14 cellular contexts compared by ENCODE assay signal in genomic region chr7:47345754-47346377, GRCh38.
DNase-seq lines count a peak whose midpoint lies in the region; ATAC-seq, FAIRE-seq and TF ChIP-seq lines count a peak whose summit lies in the region.
"Had no signal": no experiment of that assay in that cellular context is flagged by ENCODE, and none has a peak within 500 bp of the region (broad histone marks: within the 10 kb centered on the region; RNA-seq: fewer than 3 reads in every experiment).

No MANE protein-coding gene starts in this region.

- H3K79me2 ChIP-seq in K562 (ENCODE audit: control insufficient read depth, insufficient read depth, low read length) (no peaks in the 10 kb centered on the region), H1 (ENCODE audit: control insufficient read depth in 1 of 2, insufficient read depth in 2 of 2, low read length in 2 of 2) (no peaks in the 10 kb centered on the region)

- H2BK12ac ChIP-seq in H1 (ENCODE audit: low read depth, low read length) (no peak overlapping the region), neuronal stem cell (ENCODE audit: low read length) (no peak overlapping the region)

- H3K56ac ChIP-seq in H1 (replicated peaks; ENCODE audit: insufficient read length, low read depth, low read length) = no peak overlapping the region

- no peak overlapping the region for H3K9ac ChIP-seq in K562 (ENCODE audit: insufficient read depth in 1 of 2, low read depth in 2 of 2, low read length in 2 of 2)
- no peak overlapping the region for H3K9ac ChIP-seq in H1 (replicated peaks in 1 of 4; ENCODE audit: extremely low read depth in 1 of 4, low read depth in 3 of 4, low read length in 3 of 4)
- peak overlapping the region; percentile 63 for H3K9ac ChIP-seq in neuronal stem cell (ENCODE audit: low read depth, low read length, poor library complexity)

- TF ChIP-seq CTCF in K562 (IDR thresholded peaks at IDR 0.05 in 2 of 3, conservative IDR thresholded peaks at IDR 0.05 in 1 of 3; ENCODE audit: insufficient read depth in 2 of 3, low read depth in 1 of 3, low read length in 3 of 3) (no peak), H1 (IDR thresholded peaks at IDR 0.05; ENCODE audit: control extremely low read depth in 1 of 3, insufficient read depth in 1 of 3, low read depth in 1 of 3, low read length in 3 of 3) (no peak), transverse colon (IDR thresholded peaks at IDR 0.05) (no peak)

- no peak for ATAC-seq in K562
- ATAC-seq in GM19324 (IDR thresholded peaks at IDR 0.05; ENCODE audit: low FRiP score, unreplicated experiment) = no peak

- FAIRE-seq in K562 (lab: Jason Lieb, UNC) = no peak
- no peak for FAIRE-seq in H1 (lab: Jason Lieb, UNC)
- FAIRE-seq: A204.1, GM12891 had no signal

- H4K8ac ChIP-seq in H1 (ENCODE audit: extremely low read depth, insufficient read depth, low read length) (peak overlapping the region; percentile 0), neuronal stem cell (ENCODE audit: low read depth, low read length) (no peak overlapping the region)

- no peaks in the 10 kb centered on the region for H3K9me1 ChIP-seq in K562 (ENCODE audit: control insufficient read depth, insufficient read depth, low read length)

- H3K79me1 ChIP-seq in H1 (ENCODE audit: low read depth, low read length) = no peaks in the 10 kb centered on the region
- H3K79me1 ChIP-seq in neuronal stem cell (ENCODE audit: low read depth, low read length) = peaks cover 3% of the 10 kb centered on the region

- TF ChIP-seq RAD21 in K562 (CRISPR knock-in tag; conservative IDR thresholded peaks at IDR 0.05 in 1 of 2, IDR thresholded peaks at IDR 0.05 in 1 of 2) (no peak), H1 (IDR thresholded peaks at IDR 0.05 in 1 of 2, conservative IDR thresholded peaks at IDR 0.05 in 1 of 2; ENCODE audit: low read depth in 2 of 2, low read length in 2 of 2) (no peak)

- BruUV-seq in K562 (replicated peaks; lab: Mats Ljungman, UMichigan) = no TSS peak

- H2AK5ac ChIP-seq in H1 (ENCODE audit: low read depth, low read length) (no peak overlapping the region), neuronal stem cell (ENCODE audit: low read depth, low read length) (no peak overlapping the region)

- H3K27me3 ChIP-seq in K562 (ENCODE audit: control insufficient read depth in 2 of 2, insufficient read depth in 2 of 2, low read length in 2 of 2) (peaks cover 29 to 60% of the 10 kb centered on the region in 2 experiments), H1 (replicated peaks in 1 of 4; ENCODE audit: control insufficient read depth in 3 of 4, extremely low read depth in 1 of 4, insufficient read depth in 3 of 4, low read length in 3 of 4) (no peaks in the 10 kb centered on the region), neuronal stem cell (ENCODE audit: control insufficient read depth in 3 of 3, insufficient read depth in 3 of 3, low read depth in 1 of 3, low read length in 3 of 3) (no peaks in the 10 kb centered on the region), transverse colon (no peaks in the 10 kb centered on the region)

- H3K23me2 ChIP-seq in H1 (ENCODE audit: low read depth, low read length) = no peaks in the 10 kb centered on the region

- H4K20me1 ChIP-seq in K562 (replicated peaks; ENCODE audit: control insufficient read depth, insufficient read depth, low read length) (no peaks in the 10 kb centered on the region; the same call in 1 of the 2 replicates), H1 (replicated peaks in 1 of 2; ENCODE audit: control insufficient read depth in 1 of 2, insufficient read depth in 2 of 2, low read length in 2 of 2) (peaks cover 0 to 4% of the 10 kb centered on the region in 2 experiments)

- H2BK20ac ChIP-seq in H1 (ENCODE audit: low read length) = no peak overlapping the region

- no peak overlapping the region for H4K91ac ChIP-seq in H1 (replicated peaks; ENCODE audit: insufficient read length, low read length)
- H4K91ac ChIP-seq in neuronal stem cell (ENCODE audit: low read depth, low read length, poor library complexity) = no peak overlapping the region

- H3K4me2 ChIP-seq in K562 (ENCODE audit: insufficient read depth, low read length) (no peak overlapping the region), H1 (ENCODE audit: insufficient read depth in 1 of 2, low read depth in 2 of 2, low read length in 2 of 2) (no peak overlapping the region), neuronal stem cell (ENCODE audit: insufficient read depth, low read length, poor library complexity, severe bottlenecking) (no peak overlapping the region)

- H2BK15ac ChIP-seq in H1 (ENCODE audit: low read length) = no peak overlapping the region
- no peak overlapping the region for H2BK15ac ChIP-seq in neuronal stem cell (ENCODE audit: low read length)

- in situ Hi-C loops in K562 (cut with MboI) (no loop called here), transverse colon (cut with MboI; ENCODE audit: low pct_ligation_motif_present in 1 of 4, low pct_unique_long_range_greater_than_20kb in 1 of 4, low sequenced_read_pairs in 3 of 4) (no loop called here)

- no peaks in the 10 kb centered on the region for H3K9me3 ChIP-seq in K562 (replicated peaks; ENCODE audit: control insufficient read depth, insufficient read depth, low read depth, low read length)
- H3K9me3 ChIP-seq in H1 (ENCODE audit: insufficient read depth in 2 of 2, low read depth in 1 of 2, low read length in 1 of 2) = no peaks in the 10 kb centered on the region
- no peaks in the 10 kb centered on the region for H3K9me3 ChIP-seq in neuronal stem cell (replicated peaks in 1 of 2; ENCODE audit: control insufficient read depth in 2 of 2, insufficient read depth in 1 of 2, low read depth in 1 of 2, low read length in 2 of 2)
- H3K9me3 ChIP-seq in transverse colon = no peaks in the 10 kb centered on the region

- DNase-seq in K562 (ENCODE audit: extremely low read depth in 1 of 4, low spot score in 3 of 4) (no peak), H1 (ENCODE audit: low read depth in 1 of 2, low spot score in 2 of 2) (no peak), neuronal stem cell (ENCODE audit: low spot score) (no peak), transverse colon (peak; percentile 4), NCI-H2227 (lab: John Stamatoyannopoulos, UW; ENCODE audit: unreplicated experiment) (no peak), NCI-H1105 (lab: John Stamatoyannopoulos, UW) (no peak)
- DNase-seq: C1 segment of cervical spinal cord; CD4-positive, alpha-beta T cell; DMS79; HCEC 1CT; HFFc6 had no signal

- H3K18ac ChIP-seq in H1 (ENCODE audit: extremely low read depth, low read length) = no peak overlapping the region
- H3K18ac ChIP-seq in neuronal stem cell (ENCODE audit: low read length) = no peak overlapping the region

- TF ChIP-seq POLR2A in K562 (conservative IDR thresholded peaks at IDR 0.05) = no peak
- no peak for TF ChIP-seq POLR2A in H1 (IDR thresholded peaks at IDR 0.05; ENCODE audit: control extremely low read depth in 1 of 2, low read depth in 2 of 2, low read length in 2 of 2)
- no peak for TF ChIP-seq POLR2A in transverse colon (IDR thresholded peaks at IDR 0.05)

- WGBS in K562 (ENCODE audit: insufficient coverage, low coverage, missing lambda C conversion rate) = 1% methylated on average over 11 of the region's 14 CpGs
- WGBS in H1 (ENCODE audit: extremely low coverage in 1 of 2, insufficient coverage in 1 of 2, insufficient read length in 1 of 2, insufficient replicate concordance in 2 of 2, low coverage in 1 of 2, low lambda C conversion rate in 2 of 2, missing lambda C conversion rate in 1 of 2), 2 experiments = 89% methylated on average over 14 of the region's 14 CpGs; no CpG with 5 or more reads in 1 of the 2 experiments
- WGBS in neuronal stem cell (ENCODE audit: extremely low coverage in 2 of 2, insufficient read length in 2 of 2, insufficient replicate concordance in 1 of 2), 2 donors = no CpG with 5 or more reads among the region's 14 CpGs
- WGBS in transverse colon (ENCODE audit: low coverage in 1 of 2), 2 donors = 95 to 100% methylated on average over 4 to 14 of the region's 14 CpGs

- no peak overlapping the region for H3K27ac ChIP-seq in K562 (ENCODE audit: extremely low read depth, low read depth, low read length)
- no peak overlapping the region for H3K27ac ChIP-seq in H1 (ENCODE audit: low read depth, low read length)
- H3K27ac ChIP-seq in neuronal stem cell (replicated peaks; ENCODE audit: low read length) = no peak overlapping the region
- H3K27ac ChIP-seq in transverse colon = no peak overlapping the region

- no peak overlapping the region for H3K23ac ChIP-seq in H1 (ENCODE audit: insufficient read length)
- H3K23ac ChIP-seq in neuronal stem cell (ENCODE audit: low read depth, low read length, poor library complexity) = peak overlapping the region; percentile 87

- no peak overlapping the region for H3K14ac ChIP-seq in H1 (ENCODE audit: insufficient read length)
- peak overlapping the region; percentile 83 for H3K14ac ChIP-seq in neuronal stem cell (ENCODE audit: low read length)

- CTCF ChIA-PET in K562 (lab: Yijun Ruan, JAX; ENCODE audit: low intra/inter-chr PET ratio) = no interaction called here
- CTCF ChIA-PET in H1 (lab: Charles Lee; ENCODE audit: partially characterized antibody) = interaction anchor here (1.2 to 4.9 kb wide), 7 partner anchors 10 to 79 kb away, joined by 3 to 18 read pairs (median 3); no protein-coding TSS in a partner anchor

- intact Hi-C loops in K562 (cut with micrococcal nuclease) (no loop called here), transverse colon (cut with DNase I; ENCODE audit: low total_unique reads) (no loop called here)

- H2BK120ac ChIP-seq in H1 (replicated peaks; ENCODE audit: low read depth, low read length) (no peak overlapping the region), neuronal stem cell (ENCODE audit: low read depth, low read length) (no peak overlapping the region)

- H3K4me1 ChIP-seq in K562 (replicated peaks in 1 of 2; ENCODE audit: control insufficient read depth in 2 of 2, insufficient read depth in 2 of 2, low read length in 2 of 2) = no peaks in the 10 kb centered on the region; a peak in 1 of 5 replicates
- H3K4me1 ChIP-seq in H1 (replicated peaks in 1 of 4; ENCODE audit: control insufficient read depth in 3 of 4, insufficient read depth in 4 of 4, low read length in 3 of 4) = no peaks in the 10 kb centered on the region
- peaks cover 0 to 2% of the 10 kb centered on the region in 2 donors for H3K4me1 ChIP-seq in neuronal stem cell (ENCODE audit: control insufficient read depth in 2 of 2, insufficient read depth in 1 of 2, low read depth in 1 of 2, low read length in 2 of 2)
- H3K4me1 ChIP-seq in transverse colon = no peaks in the 10 kb centered on the region

- H3K4ac ChIP-seq in H1 (replicated peaks; ENCODE audit: insufficient read length, low read depth, low read length) (no peak overlapping the region), neuronal stem cell (ENCODE audit: low read length) (no peak overlapping the region)

- H3K4me3 ChIP-seq in K562 (no peak overlapping the region), H1 (ENCODE audit: extremely low read depth in 1 of 4, insufficient read depth in 2 of 4, low read depth in 3 of 4, low read length in 4 of 4) (no peak overlapping the region), neuronal stem cell (ENCODE audit: low read length in 2 of 2) (no peak overlapping the region), transverse colon (no peak overlapping the region)

- POLR2A ChIA-PET in K562 (lab: Yijun Ruan, JAX) (no interaction called here), H1 (lab: Charles Lee; ENCODE audit: partially characterized antibody) (no interaction called here)

- no peak overlapping the region for H4K5ac ChIP-seq in H1 (ENCODE audit: insufficient read length, low read depth, low read length)

- H2AFZ ChIP-seq in K562 (ENCODE audit: low read depth, low read length) = no peak overlapping the region
- H2AFZ ChIP-seq in H1 (ENCODE audit: low read length) = no peak overlapping the region
- H2AFZ ChIP-seq in neuronal stem cell (ENCODE audit: low read length) = no peak overlapping the region

- no peak overlapping the region for H2BK5ac ChIP-seq in H1 (ENCODE audit: low read depth, low read length)
- H2BK5ac ChIP-seq in neuronal stem cell (ENCODE audit: low read length) = no peak overlapping the region

- TF ChIP-seq EP300 in K562 (IDR thresholded peaks at IDR 0.05; ENCODE audit: low read length) = no peak
- TF ChIP-seq EP300 in H1 (IDR thresholded peaks at IDR 0.05; ENCODE audit: borderline replicate concordance in 1 of 2, low read depth in 2 of 2, low read length in 2 of 2) = no peak
- no peak for TF ChIP-seq EP300 in transverse colon (IDR thresholded peaks at IDR 0.05; ENCODE audit: low read depth)

- H3K36me3 ChIP-seq in K562 (ENCODE audit: control insufficient read depth, insufficient read depth, low read length) = no peaks in the 10 kb centered on the region
- H3K36me3 ChIP-seq in H1 (ENCODE audit: control insufficient read depth in 2 of 4, insufficient read depth in 4 of 4, low read length in 3 of 4) = peaks cover 0 to 6% (median 0%) of the 10 kb centered on the region in 4 experiments; a peak in 1 of 8 replicates
- H3K36me3 ChIP-seq in neuronal stem cell (replicated peaks in 1 of 2; ENCODE audit: control insufficient read depth in 2 of 2, insufficient read depth in 2 of 2, low read length in 2 of 2) = peaks cover 0 to 26% of the 10 kb centered on the region in 2 donors
- peaks cover 0 to 15% (median 7%) of the 10 kb centered on the region in 4 donors for H3K36me3 ChIP-seq in transverse colon
